ENCODE assay signal across 18 cellular contexts in the genomic region with DNA sequence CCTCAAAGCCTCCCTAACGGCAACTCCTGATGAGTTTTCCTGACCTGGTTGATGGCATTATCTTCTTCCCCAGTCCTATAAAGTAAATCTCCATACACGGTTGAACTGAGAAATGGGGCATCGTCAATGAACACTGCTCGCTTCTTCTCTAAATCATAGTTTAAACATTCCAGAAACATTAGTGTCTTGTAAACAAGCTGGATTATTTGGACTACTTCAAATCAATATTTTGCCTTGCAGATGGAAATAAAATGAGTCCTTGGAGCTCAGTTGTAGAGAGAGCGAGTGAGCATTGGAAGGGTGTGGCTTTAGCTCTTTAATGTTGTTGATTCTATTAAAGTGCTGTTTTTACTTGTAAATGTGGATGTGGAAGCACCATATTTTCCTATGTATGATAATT. TPM values are rescaled to one million over a fixed set of nuclear protein-coding genes. Genes with fewer than 3 reads are reported as not detected.
"Had no signal": no experiment of that assay in that cellular context is flagged by ENCODE, and none has a peak within 500 bp of the region (broad histone marks: within the 10 kb centered on the region; RNA-seq: fewer than 3 reads in every experiment).

No MANE protein-coding gene starts in this region.

- H3K9me3 Mint-ChIP-seq: activated naive CD4-positive, alpha-beta T cell treated with anti-CD3 and anti-CD28 coated beads, Interleukin-2, amount 10 ng/mL, durations not matched to agents 7 days and 5 days; activated T-helper 2 cell treated with anti-CD3 and anti-CD28 coated beads, Interferon-gamma antibody, Interleukin-2, Interleukin-4, amounts not matched to agents 10 μg/mL and 5 μg/mL and 100 μg/mL, durations not matched to agents 14 hours and 24 hours and 36 hours; central memory CD8-positive, alpha-beta T cell; endodermal cell; naive thymus-derived CD8-positive, alpha-beta T cell; type B pancreatic cell had no signal

- H3K27ac Mint-ChIP-seq: activated naive CD4-positive, alpha-beta T cell treated with anti-CD3 and anti-CD28 coated beads, Interleukin-2, amount 10 ng/mL, durations not matched to agents 7 days and 5 days; activated T-helper 2 cell treated with anti-CD3 and anti-CD28 coated beads, Interferon-gamma antibody, Interleukin-2, Interleukin-4, amounts not matched to agents 10 μg/mL and 5 μg/mL and 100 μg/mL, durations not matched to agents 14 hours and 24 hours and 36 hours; endodermal cell; type B pancreatic cell had no signal

- H3K4me1 Mint-ChIP-seq: endodermal cell had no signal

- ATAC-seq: body of pancreas; esophagus mucosa; naive thymus-derived CD8-positive, alpha-beta T cell had no signal

- H3K9me3 ChIP-seq: body of pancreas, right atrium auricular region had no signal

- H3K4me3 Mint-ChIP-seq: activated naive CD4-positive, alpha-beta T cell treated with anti-CD3 and anti-CD28 coated beads, Interleukin-2, amount 10 ng/mL, durations not matched to agents 7 days and 5 days; central memory CD8-positive, alpha-beta T cell; endodermal cell; naive thymus-derived CD8-positive, alpha-beta T cell; type B pancreatic cell had no signal

- H3K27me3 ChIP-seq: body of pancreas, right atrium auricular region had no signal

- DNase-seq: activated CD4-positive, alpha-beta T cell treated with anti-CD3 and anti-CD28 coated beads, Interleukin-2, amount 50 U/mL, for 1 hour; activated CD4-positive, CD25-positive, alpha-beta regulatory T cell; activated naive CD4-positive, alpha-beta T cell treated with anti-CD3 and anti-CD28 coated beads, Interleukin-2, amount 10 ng/mL, durations not matched to agents 7 days and 5 days; body of pancreas; dermis blood vessel endothelial cell; endodermal cell; naive thymus-derived CD8-positive, alpha-beta T cell; posterior cingulate gyrus; small intestine; stimulated activated CD4-positive, alpha-beta T cell treated with anti-CD3 and anti-CD28 coated beads, Interleukin-1b, Interleukin-23, amount 100 ng/mL, for 48 hours; stimulated activated naive CD4-positive, alpha-beta T cell; T-helper 2 cell had no signal

- H3K27ac ChIP-seq: body of pancreas, right atrium auricular region had no signal

- H3K27me3 Mint-ChIP-seq: activated naive CD4-positive, alpha-beta T cell treated with anti-CD3 and anti-CD28 coated beads, Interleukin-2, amount 10 ng/mL, durations not matched to agents 7 days and 5 days; central memory CD8-positive, alpha-beta T cell; naive thymus-derived CD8-positive, alpha-beta T cell; type B pancreatic cell had no signal

- H3K4me3 ChIP-seq: body of pancreas, lung, right atrium auricular region had no signal

RNA-seq across cellular contexts. Expression of a gene that starts 50.4 kb away (rescaled TPM):
- total RNA-seq: activated T-helper 2 cell treated with anti-CD3 and anti-CD28 coated beads, Interferon-gamma antibody, Interleukin-2, Interleukin-4, amounts not matched to agents 10 μg/mL and 5 μg/mL and 100 μg/mL, durations not matched to agents 14 hours and 24 hours and 36 hours; dermis blood vessel endothelial cell; endodermal cell had no signal
